Comparison of ENCODE assay signal across 18 cellular contexts in genomic region chr1:79554620-79555160, GRCh38.
"Had no signal": no experiment of that assay in that cellular context is flagged by ENCODE, and none has a peak within 500 bp of the region (broad histone marks: within the 10 kb centered on the region; RNA-seq: fewer than 3 reads in every experiment).

No MANE protein-coding gene starts in this region.

- ATAC-seq: activated CD4-positive, alpha-beta T cell treated with anti-CD3 and anti-CD28 coated beads for 36 hours; heart right ventricle; left lung; WTC11 had no signal

- H3K27me3 ChIP-seq: colonic mucosa, heart right ventricle, left lung, tibial nerve had no signal

- H3K4me1 ChIP-seq: colonic mucosa, heart right ventricle, left lung, tibial nerve had no signal

- H3K36me3 ChIP-seq: colonic mucosa, heart right ventricle, left lung, tibial nerve had no signal

- H3K9me3 ChIP-seq: colonic mucosa, tibial nerve had no signal

- H3K27ac ChIP-seq: colonic mucosa, heart right ventricle, left lung, tibial nerve had no signal

- H3K4me3 ChIP-seq: colonic mucosa, heart right ventricle, left lung, tibial nerve had no signal

- DNase-seq: activated CD4-positive, alpha-beta memory T cell treated with anti-CD3 and anti-CD28 coated beads for 36 hours; activated CD4-positive, alpha-beta T cell treated with anti-CD3 and anti-CD28 coated beads for 36 hours; activated gamma-delta T cell treated with Interleukin-2 at 50 U/mL for 16 hours; activated T-cell treated with anti-CD3 and anti-CD28 coated beads for 4 hours; amniotic stem cell; colonic mucosa; endodermal cell; erythroblast; heart right ventricle; left lung; midbrain; nucleus accumbens; retina; stimulated activated CD4-positive, alpha-beta T cell treated with anti-CD3 and anti-CD28 coated beads, Interleukin-1b, Interleukin-23, amount 100 ng/mL, for 48 hours; stimulated activated CD8-positive, alpha-beta memory T cell treated with anti-CD3 and anti-CD28 coated beads, Interleukin-4, amount 100 ng/mL, for 48 hours; stimulated activated naive CD4-positive, alpha-beta T cell treated with Interleukin-2 at 50 U/mL for 16 hours had no signal
